In the genomic region with DNA sequence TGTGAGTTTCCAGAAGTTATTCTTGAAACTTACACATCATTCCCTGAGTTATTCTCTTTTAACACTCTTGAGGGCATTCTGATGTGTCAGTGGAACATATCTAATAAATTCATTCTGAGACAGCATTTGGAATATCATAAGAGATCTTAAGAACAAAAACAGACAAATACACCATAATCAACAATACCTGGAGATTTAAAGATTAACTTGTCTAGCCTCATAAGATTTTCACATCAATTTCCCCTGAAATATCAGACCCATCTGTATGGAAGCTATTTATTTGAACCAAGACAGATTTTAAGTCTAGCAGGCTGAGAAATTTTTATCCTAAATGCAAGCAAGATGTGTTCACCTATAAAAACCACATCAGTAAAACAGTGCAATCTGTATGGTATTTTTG, we compare ENCODE assay signal across 3 cellular contexts.
"Had no signal": no experiment of that assay in that cellular context is flagged by ENCODE, and none has a peak within 500 bp of the region (broad histone marks: within the 10 kb centered on the region; RNA-seq: fewer than 3 reads in every experiment).

No MANE protein-coding gene starts in this region.

- DNase-seq: GDM1, GF-D8 had no signal

- ATAC-seq: GM12878 had no signal

- H3K4me3 ChIP-seq: GM12878 had no signal
